ENCODE assay signal across 1 cellular context in genomic region chr16:28843766-28844165, GRCh38.
TF ChIP-seq lines count a peak whose summit lies in the region.

No MANE protein-coding gene starts in this region.

TF ChIP-seq in GM12878, 131 proteins besides CTCF, POLR2A, EP300 and RAD21:
- TF ChIP-seq CBFB (IDR thresholded peaks at IDR 0.05; ENCODE audit: low read depth) (no peak), LARP7 (IDR thresholded peaks at IDR 0.05) (no peak), ZBTB4 (CRISPR knock-in tag; IDR thresholded peaks at IDR 0.05) (no peak), KLF5 (IDR thresholded peaks at IDR 0.05; ENCODE audit: partially characterized antibody) (no peak), BACH1 (IDR thresholded peaks at IDR 0.05; ENCODE audit: borderline replicate concordance) (no peak), NR2F1 (conservative IDR thresholded peaks at IDR 0.05) (no peak), CEBPB (IDR thresholded peaks at IDR 0.05; ENCODE audit: borderline replicate concordance in 1 of 2, low read depth in 2 of 2, low read length in 2 of 2) (no peak), KDM1A (IDR thresholded peaks at IDR 0.05; ENCODE audit: borderline replicate concordance) (no peak), HCFC1 (IDR thresholded peaks at IDR 0.05; ENCODE audit: low read length) (no peak), TCF12 (IDR thresholded peaks at IDR 0.05; ENCODE audit: low read depth, low read length) (no peak), SKIL (IDR thresholded peaks at IDR 0.05; ENCODE audit: low read depth, poor library complexity, severe bottlenecking) (no peak), MEF2B (IDR thresholded peaks at IDR 0.05; ENCODE audit: partially characterized antibody, poor library complexity, severe bottlenecking) (no peak), GABPA (IDR thresholded peaks at IDR 0.05; ENCODE audit: low read depth) (no peak), ZNF217 (IDR thresholded peaks at IDR 0.05) (no peak), NR2C2 (IDR thresholded peaks at IDR 0.05; ENCODE audit: borderline replicate concordance, control insufficient read depth, insufficient read length, low read depth) (no peak)
